10 cellular contexts compared by ENCODE assay signal in the genomic region with DNA sequence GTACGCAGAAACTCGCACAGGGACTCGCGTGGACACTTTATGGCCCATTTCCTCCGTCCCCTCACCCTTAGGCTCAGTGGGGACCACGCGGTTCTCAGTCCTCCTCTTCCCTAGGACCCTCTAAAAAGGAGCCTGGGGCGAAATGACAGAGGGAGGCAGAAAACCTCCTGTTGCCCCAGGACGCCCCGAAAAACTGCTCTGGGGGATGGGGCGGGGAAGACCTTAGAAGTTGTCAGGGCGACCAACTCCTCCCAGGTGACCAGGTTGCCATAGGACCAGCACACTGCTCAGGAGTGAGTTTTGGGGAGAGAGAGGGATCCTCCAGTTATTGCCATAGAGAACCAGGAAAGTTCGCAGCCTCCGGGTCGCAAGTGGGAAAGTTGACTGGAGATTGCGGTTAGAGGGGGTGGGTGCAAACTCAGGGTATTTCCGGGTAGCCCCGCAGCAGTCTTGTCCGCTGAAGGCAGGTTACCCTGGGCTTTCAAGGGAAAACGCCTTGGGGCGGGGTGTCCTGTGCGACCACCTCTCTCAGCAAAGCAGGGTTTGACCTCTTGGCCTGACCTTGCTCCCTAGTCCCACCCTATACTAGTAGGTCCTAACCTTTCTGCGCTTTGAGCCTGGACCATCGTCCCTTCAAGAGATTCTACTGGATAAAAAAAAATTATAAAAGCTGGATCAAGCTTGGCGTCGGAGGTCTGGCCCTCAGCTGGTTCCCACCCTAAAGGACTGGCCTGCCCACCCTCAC. TPM values are rescaled to one million over a fixed set of nuclear protein-coding genes. Genes with fewer than 3 reads are reported as not detected.
DNase-seq lines count a peak whose midpoint lies in the region; ATAC-seq, FAIRE-seq and TF ChIP-seq lines count a peak whose summit lies in the region.
"Had no signal": no experiment of that assay in that cellular context is flagged by ENCODE, and none has a peak within 500 bp of the region (broad histone marks: within the 10 kb centered on the region; RNA-seq: fewer than 3 reads in every experiment).

No MANE protein-coding gene starts in this region.

- no peaks in the 10 kb centered on the region for H3K79me2 ChIP-seq in endothelial cell of umbilical vein (ENCODE audit: control insufficient read depth, insufficient read depth, low read length)

- H3K9me1 ChIP-seq in endothelial cell of umbilical vein (replicated peaks; ENCODE audit: control insufficient read depth, extremely low read depth, insufficient read depth, low read length): no peaks in the 10 kb centered on the region

- peaks cover 0 to 4% of the 10 kb centered on the region in 2 donors for H3K36me3 Mint-ChIP-seq in CD4-positive, alpha-beta memory T cell

- H2AFZ ChIP-seq in endothelial cell of umbilical vein (ENCODE audit: low read depth, low read length): peak overlapping the region; percentile 27

- ATAC-seq in GM18861 (IDR thresholded peaks at IDR 0.05; ENCODE audit: unreplicated experiment) (no peak), GM21737 (IDR thresholded peaks at IDR 0.05; ENCODE audit: unreplicated experiment) (no peak)

- no peaks in the 10 kb centered on the region for H4K20me1 ChIP-seq in endothelial cell of umbilical vein (replicated peaks; ENCODE audit: control insufficient read depth, extremely low read depth, insufficient read depth, low read length)

- H3K4me3 Mint-ChIP-seq in CD4-positive, alpha-beta memory T cell: peak overlapping the region; percentile 75 to 92 (median 82)

- no TSS peak for BruUV-seq in endothelial cell of umbilical vein (replicated peaks; lab: Mats Ljungman, UMichigan)

- no peak overlapping the region for H3K27ac Mint-ChIP-seq in CD4-positive, alpha-beta memory T cell

- no peaks in the 10 kb centered on the region for H3K36me3 ChIP-seq in CD4-positive, alpha-beta memory T cell (ENCODE audit: insufficient read depth, low read length)
- no peaks in the 10 kb centered on the region for H3K36me3 ChIP-seq in MG63
- no peaks in the 10 kb centered on the region for H3K36me3 ChIP-seq in endothelial cell of umbilical vein (ENCODE audit: control insufficient read depth in 2 of 2, extremely low read depth in 1 of 2, insufficient read depth in 2 of 2, low read length in 2 of 2)
- no peaks in the 10 kb centered on the region for H3K36me3 ChIP-seq in prostate gland

- no peak overlapping the region for H3K27ac ChIP-seq in CD4-positive, alpha-beta memory T cell (ENCODE audit: low read depth, low read length)
- H3K27ac ChIP-seq in endothelial cell of umbilical vein (ENCODE audit: insufficient read depth, low read depth, low read length) (no peak overlapping the region), prostate gland (no peak overlapping the region)

- dilution Hi-C loops in endothelial cell of umbilical vein (cut with MboI; ENCODE audit: extremely low pct_ligation_motif_present, low sequenced_read_pairs): no loop called here

- no peak for TF ChIP-seq POLR2A in endothelial cell of umbilical vein (IDR thresholded peaks at IDR 0.05; ENCODE audit: low read depth, low read length)
- no peak for TF ChIP-seq POLR2A in prostate gland (IDR thresholded peaks at IDR 0.05)

- no peak for FAIRE-seq in endothelial cell of umbilical vein (lab: Jason Lieb, UNC)

- intact Hi-C loops in CD4-positive, alpha-beta memory T cell (cut with micrococcal nuclease): no loop called here
- intact Hi-C loops in endothelial cell of umbilical vein (cut with micrococcal nuclease): loop anchor here (10.0 kb wide), 1 partner anchor 802 kb away; no protein-coding TSS in a partner anchor
- intact Hi-C loops in prostate gland (cut with DNase I): no loop called here

- peak overlapping the region; percentile 53 for H3K4me2 ChIP-seq in endothelial cell of umbilical vein (ENCODE audit: insufficient read depth, low read length)

- DNase-seq in CD4-positive, alpha-beta memory T cell: no peak
- no peak for DNase-seq in MG63
- DNase-seq in endothelial cell of umbilical vein (ENCODE audit: low read depth, low spot score): no peak
- no peak for DNase-seq in prostate gland (ENCODE audit: low spot score)
- DNase-seq in NCI-H2107 (lab: John Stamatoyannopoulos, UW): no peak
- no peak for DNase-seq in NCI-H774 (lab: John Stamatoyannopoulos, UW)
- DNase-seq: hypothalamus had no signal

- H3K9ac ChIP-seq in endothelial cell of umbilical vein (replicated peaks; ENCODE audit: extremely low read depth, insufficient read depth, low read length): no peak overlapping the region

- no peak for TF ChIP-seq CTCF in endothelial cell of umbilical vein (IDR thresholded peaks at IDR 0.05; ENCODE audit: extremely low read depth in 1 of 2, insufficient read depth in 1 of 2, low read depth in 1 of 2, low read length in 2 of 2)
- TF ChIP-seq CTCF in prostate gland (IDR thresholded peaks at IDR 0.05): no peak

- H3K27me3 Mint-ChIP-seq in CD4-positive, alpha-beta memory T cell: peaks cover 72 to 87% of the 10 kb centered on the region in 2 donors

- no peaks in the 10 kb centered on the region for H3K9me3 ChIP-seq in CD4-positive, alpha-beta memory T cell (ENCODE audit: control insufficient read depth in 1 of 2, low read length in 2 of 2)
- H3K9me3 ChIP-seq in MG63: no peaks in the 10 kb centered on the region
- no peaks in the 10 kb centered on the region for H3K9me3 ChIP-seq in endothelial cell of umbilical vein (replicated peaks; ENCODE audit: control insufficient read depth, insufficient read depth, low read length)
- no peaks in the 10 kb centered on the region for H3K9me3 ChIP-seq in prostate gland

- CTCF ChIA-PET in CD4-positive, alpha-beta memory T cell (lab: Charles Lee; ENCODE audit: partially characterized antibody): no interaction called here
- CTCF ChIA-PET in endothelial cell of umbilical vein (lab: Charles Lee): interaction anchor here (1.2 to 3.2 kb wide), 2 partner anchors 11 to 255 kb away, joined by 6 to 13 read pairs; no protein-coding TSS in a partner anchor

- POLR2A ChIA-PET in CD4-positive, alpha-beta memory T cell (lab: Charles Lee; ENCODE audit: partially characterized antibody): no interaction called here
- POLR2A ChIA-PET in endothelial cell of umbilical vein (lab: Charles Lee): no interaction called here

- 5% methylated on average over 26 of the region's 26 CpGs for WGBS in prostate gland

- H3K27me3 ChIP-seq in CD4-positive, alpha-beta memory T cell (ENCODE audit: insufficient read depth, low read length): peaks cover 90% of the 10 kb centered on the region
- no peaks in the 10 kb centered on the region for H3K27me3 ChIP-seq in MG63
- H3K27me3 ChIP-seq in endothelial cell of umbilical vein (ENCODE audit: control insufficient read depth in 2 of 2, insufficient read depth in 2 of 2, low read length in 2 of 2): peaks cover 97 to 100% of the 10 kb centered on the region in 2 experiments
- peaks cover 72% of the 10 kb centered on the region for H3K27me3 ChIP-seq in prostate gland (replicated peaks; ENCODE audit: insufficient read depth)

- H3K4me1 ChIP-seq in CD4-positive, alpha-beta memory T cell (ENCODE audit: insufficient read depth, low read length): peaks cover 35% of the 10 kb centered on the region
- peaks cover 9% of the 10 kb centered on the region for H3K4me1 ChIP-seq in endothelial cell of umbilical vein (ENCODE audit: control insufficient read depth, extremely low read depth, insufficient read depth, low read length)
- no peaks in the 10 kb centered on the region for H3K4me1 ChIP-seq in prostate gland (replicated peaks)

- peaks cover 0 to 35% (median 11%) of the 10 kb centered on the region in 8 donors for H3K9me3 Mint-ChIP-seq in CD4-positive, alpha-beta memory T cell

- peaks cover 17 to 55% (median 37%) of the 10 kb centered on the region in 4 donors for H3K4me1 Mint-ChIP-seq in CD4-positive, alpha-beta memory T cell

- H3K4me3 ChIP-seq in CD4-positive, alpha-beta memory T cell (ENCODE audit: low read length in 2 of 2): peak overlapping the region; percentile 23 to 44
- peak overlapping the region; percentile 46 for H3K4me3 ChIP-seq in MG63
- H3K4me3 ChIP-seq in endothelial cell of umbilical vein (replicated peaks in 1 of 3; ENCODE audit: insufficient read depth in 1 of 3, low read depth in 1 of 3, low read length in 3 of 3): peak overlapping the region in 2 of 3 experiments; percentile 33 to 38
- H3K4me3 ChIP-seq in prostate gland: peak overlapping the region; percentile 24 to 25

TF ChIP-seq in endothelial cell of umbilical vein, 7 proteins besides CTCF, POLR2A, EP300 and RAD21:
- no peak for TF ChIP-seq JUN (IDR thresholded peaks at IDR 0.05; ENCODE audit: borderline replicate concordance, insufficient read depth, insufficient read length, low read depth)
- no peak for TF ChIP-seq GATA2 (IDR thresholded peaks at IDR 0.05; ENCODE audit: insufficient read depth, insufficient read length, low read depth, low read length)
- no peak for TF ChIP-seq FOS (IDR thresholded peaks at IDR 0.05; ENCODE audit: borderline replicate concordance, insufficient read depth, low read length)
- no peak for TF ChIP-seq MYC (IDR thresholded peaks at IDR 0.05; ENCODE audit: low read depth, low read length)
- TF ChIP-seq POLR2AphosphoS5 (IDR thresholded peaks at IDR 0.05; ENCODE audit: insufficient read depth, low read depth, low read length): no peak
- TF ChIP-seq EZH2 (IDR thresholded peaks at IDR 0.05; ENCODE audit: borderline replicate concordance, low read depth, low read length, severe bottlenecking): no peak
- no peak for TF ChIP-seq MAX (IDR thresholded peaks at IDR 0.05; ENCODE audit: insufficient read depth, insufficient read length)

RNA-seq across cellular contexts. Expression of gene PAX3, which starts 7.8 kb away (rescaled TPM):
- not detected for total RNA-seq in CD4-positive, alpha-beta memory T cell
- not detected for polyA plus RNA-seq in CD4-positive, alpha-beta memory T cell
- total RNA-seq in MG63 (2014; rRNA removed; shearing (Covaris generic); ENCODE audit: low replicate concordance): 9.4 and 15.2 TPM in 2 replicates
- total RNA-seq in endothelial cell of umbilical vein: not detected in 2 replicates
- not detected in 2 replicates for polyA plus RNA-seq in endothelial cell of umbilical vein
- polyA plus RNA-seq in endothelial cell of umbilical vein (2011; cell fraction: cytosol; rRNA removed): not detected in 2 replicates
- polyA plus RNA-seq in endothelial cell of umbilical vein (2011; cell fraction: nucleus; rRNA removed): not detected in 2 replicates
- not detected in 2 replicates for polyA plus RNA-seq in endothelial cell of umbilical vein (2012)
- polyA minus RNA-seq in endothelial cell of umbilical vein: not detected in 2 replicates
- not detected for polyA minus RNA-seq in endothelial cell of umbilical vein (2011; cell fraction: cytosol; rRNA and poly(A)+ RNA removed)
- not detected in 2 replicates for polyA minus RNA-seq in endothelial cell of umbilical vein (2011; cell fraction: nucleus; rRNA and poly(A)+ RNA removed)
- not detected for total RNA-seq in prostate gland
- total RNA-seq: T-helper 1 cell treated with Interleukin-12 subunit alpha and Interleukin-12 subunit beta and Interleukin-4 antibody, amounts not matched to agents 30 ng/mL and 1 ng/mL, for 36 hours had no signal
